1 cellular context compared by ENCODE assay signal in the genomic region with DNA sequence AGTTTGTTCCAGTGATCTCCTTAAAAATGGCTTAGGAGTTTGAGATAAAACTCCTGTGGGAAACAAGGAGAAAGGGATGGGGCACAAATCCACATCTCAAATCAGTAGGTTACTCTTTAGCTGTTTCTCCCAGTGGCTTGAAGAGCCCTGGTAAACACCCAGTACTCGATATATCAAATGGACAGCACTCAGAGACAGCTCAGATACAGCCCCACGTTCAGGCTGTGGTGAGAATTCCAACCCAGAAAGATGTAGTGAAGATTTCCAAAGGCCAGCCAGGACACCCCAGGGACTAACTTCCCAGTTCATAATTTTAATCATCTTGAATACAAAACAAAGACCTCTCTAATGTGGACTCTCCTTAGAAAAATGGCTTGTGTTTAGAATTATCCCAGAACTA.
TF ChIP-seq lines count a peak whose summit lies in the region.

No MANE protein-coding gene starts in this region.

TF ChIP-seq in K562, 482 proteins besides CTCF, POLR2A, EP300 and RAD21:
- TF ChIP-seq, protein P1, sequence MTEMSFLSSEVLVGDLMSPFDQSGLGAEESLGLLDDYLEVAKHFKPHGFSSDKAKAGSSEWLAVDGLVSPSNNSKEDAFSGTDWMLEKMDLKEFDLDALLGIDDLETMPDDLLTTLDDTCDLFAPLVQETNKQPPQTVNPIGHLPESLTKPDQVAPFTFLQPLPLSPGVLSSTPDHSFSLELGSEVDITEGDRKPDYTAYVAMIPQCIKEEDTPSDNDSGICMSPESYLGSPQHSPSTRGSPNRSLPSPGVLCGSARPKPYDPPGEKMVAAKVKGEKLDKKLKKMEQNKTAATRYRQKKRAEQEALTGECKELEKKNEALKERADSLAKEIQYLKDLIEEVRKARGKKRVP (CRISPR knock-in tag; IDR thresholded peaks at IDR 0.05), result 0 out of 2 replicates have a peak, but pooled peaks have one; percentile 6
- TF ChIP-seq, protein P2, sequence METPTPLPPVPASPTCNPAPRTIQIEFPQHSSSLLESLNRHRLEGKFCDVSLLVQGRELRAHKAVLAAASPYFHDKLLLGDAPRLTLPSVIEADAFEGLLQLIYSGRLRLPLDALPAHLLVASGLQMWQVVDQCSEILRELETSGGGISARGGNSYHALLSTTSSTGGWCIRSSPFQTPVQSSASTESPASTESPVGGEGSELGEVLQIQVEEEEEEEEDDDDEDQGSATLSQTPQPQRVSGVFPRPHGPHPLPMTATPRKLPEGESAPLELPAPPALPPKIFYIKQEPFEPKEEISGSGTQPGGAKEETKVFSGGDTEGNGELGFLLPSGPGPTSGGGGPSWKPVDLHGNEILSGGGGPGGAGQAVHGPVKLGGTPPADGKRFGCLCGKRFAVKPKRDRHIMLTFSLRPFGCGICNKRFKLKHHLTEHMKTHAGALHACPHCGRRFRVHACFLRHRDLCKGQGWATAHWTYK (CRISPR knock-in tag; IDR thresholded peaks at IDR 0.05), result no peak
- TF ChIP-seq, protein P3, sequence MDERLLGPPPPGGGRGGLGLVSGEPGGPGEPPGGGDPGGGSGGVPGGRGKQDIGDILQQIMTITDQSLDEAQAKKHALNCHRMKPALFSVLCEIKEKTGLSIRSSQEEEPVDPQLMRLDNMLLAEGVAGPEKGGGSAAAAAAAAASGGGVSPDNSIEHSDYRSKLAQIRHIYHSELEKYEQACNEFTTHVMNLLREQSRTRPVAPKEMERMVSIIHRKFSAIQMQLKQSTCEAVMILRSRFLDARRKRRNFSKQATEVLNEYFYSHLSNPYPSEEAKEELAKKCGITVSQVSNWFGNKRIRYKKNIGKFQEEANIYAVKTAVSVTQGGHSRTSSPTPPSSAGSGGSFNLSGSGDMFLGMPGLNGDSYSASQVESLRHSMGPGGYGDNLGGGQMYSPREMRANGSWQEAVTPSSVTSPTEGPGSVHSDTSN (CRISPR knock-in tag; IDR thresholded peaks at IDR 0.05; ENCODE audit: low read depth), result no peak
- TF ChIP-seq, protein P3 (tag; conservative IDR thresholded peaks at IDR 0.05; ENCODE audit: low read depth), result peak; percentile 45; the same call in 1 of the 2 replicates
- TF ChIP-seq POLR2AphosphoS2 (IDR thresholded peaks at IDR 0.05; ENCODE audit: low read length), result peak; percentile 12; the same call in 1 of the 2 replicates
- TF ChIP-seq, protein P4, sequence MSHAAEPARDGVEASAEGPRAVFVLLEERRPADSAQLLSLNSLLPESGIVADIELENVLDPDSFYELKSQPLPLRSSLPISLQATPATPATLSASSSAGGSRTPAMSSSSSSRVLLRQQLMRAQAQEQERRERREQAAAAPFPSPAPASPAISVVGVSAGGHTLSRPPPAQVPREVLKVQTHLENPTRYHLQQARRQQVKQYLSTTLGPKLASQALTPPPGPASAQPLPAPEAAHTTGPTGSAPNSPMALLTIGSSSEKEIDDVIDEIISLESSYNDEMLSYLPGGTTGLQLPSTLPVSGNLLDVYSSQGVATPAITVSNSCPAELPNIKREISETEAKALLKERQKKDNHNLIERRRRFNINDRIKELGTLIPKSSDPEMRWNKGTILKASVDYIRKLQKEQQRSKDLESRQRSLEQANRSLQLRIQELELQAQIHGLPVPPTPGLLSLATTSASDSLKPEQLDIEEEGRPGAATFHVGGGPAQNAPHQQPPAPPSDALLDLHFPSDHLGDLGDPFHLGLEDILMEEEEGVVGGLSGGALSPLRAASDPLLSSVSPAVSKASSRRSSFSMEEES (CRISPR knock-in tag; IDR thresholded peaks at IDR 0.05), result no peak
- TF ChIP-seq HNRNPUL1 (IDR thresholded peaks at IDR 0.05; ENCODE audit: low read length), result 0 out of 2 replicates have a peak, but pooled peaks have one; percentile 69
- TF ChIP-seq MEIS2 (IDR thresholded peaks at IDR 0.05; ENCODE audit: partially characterized antibody), result peak; percentile 42
- 0 out of 4 replicates have a peak, but pooled peaks of 1 of the 2 experiments have one; percentile 7 for TF ChIP-seq NONO (IDR thresholded peaks at IDR 0.05; ENCODE audit: low read depth in 2 of 2, low read length in 1 of 2)
- TF ChIP-seq HOXB6 (CRISPR knock-in tag; IDR thresholded peaks at IDR 0.05; ENCODE audit: borderline replicate concordance), result no peak
- TF ChIP-seq HDAC6 (IDR thresholded peaks at IDR 0.05; ENCODE audit: low read depth, low read length), result no peak
- TF ChIP-seq, protein P5, sequence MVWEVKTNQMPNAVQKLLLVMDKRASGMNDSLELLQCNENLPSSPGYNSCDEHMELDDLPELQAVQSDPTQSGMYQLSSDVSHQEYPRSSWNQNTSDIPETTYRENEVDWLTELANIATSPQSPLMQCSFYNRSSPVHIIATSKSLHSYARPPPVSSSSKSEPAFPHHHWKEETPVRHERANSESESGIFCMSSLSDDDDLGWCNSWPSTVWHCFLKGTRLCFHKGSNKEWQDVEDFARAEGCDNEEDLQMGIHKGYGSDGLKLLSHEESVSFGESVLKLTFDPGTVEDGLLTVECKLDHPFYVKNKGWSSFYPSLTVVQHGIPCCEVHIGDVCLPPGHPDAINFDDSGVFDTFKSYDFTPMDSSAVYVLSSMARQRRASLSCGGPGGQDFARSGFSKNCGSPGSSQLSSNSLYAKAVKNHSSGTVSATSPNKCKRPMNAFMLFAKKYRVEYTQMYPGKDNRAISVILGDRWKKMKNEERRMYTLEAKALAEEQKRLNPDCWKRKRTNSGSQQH (CRISPR knock-in tag; IDR thresholded peaks at IDR 0.05), result 0 out of 2 replicates have a peak, but pooled peaks have one; percentile 15
- no peak for TF ChIP-seq ZNF354B (CRISPR knock-in tag; IDR thresholded peaks at IDR 0.05)
